Comparison of ENCODE assay signal across 1 cellular context in genomic region chr1:154906621-154907081, GRCh38.
TF ChIP-seq lines count a peak whose summit lies in the region.

No MANE protein-coding gene starts in this region.

TF ChIP-seq in GM23338, 12 proteins besides CTCF, POLR2A, EP300 and RAD21 (continued from another document):
- no peak for TF ChIP-seq ZNF462 (CRISPR knock-in tag; IDR thresholded peaks at IDR 0.05)
- no peak for TF ChIP-seq REST (IDR thresholded peaks at IDR 0.05; ENCODE audit: unreplicated experiment)
